Comparison of ENCODE assay signal across 7 cellular contexts in genomic region chr5:39547548-39548154, GRCh38.
DNase-seq lines count a peak whose midpoint lies in the region; ATAC-seq, FAIRE-seq and TF ChIP-seq lines count a peak whose summit lies in the region.

No MANE protein-coding gene starts in this region.

- POLR2A ChIA-PET in naive thymus-derived CD8-positive, alpha-beta T cell (lab: Charles Lee): interaction anchor here (0.7 to 1.7 kb wide), 4 partner anchors 330 to 1106 kb away, joined by 3 to 5 read pairs (median 4); no protein-coding TSS in a partner anchor

- peak; percentile 82 for TF ChIP-seq CTCF in epithelial cell of proximal tubule (conservative IDR thresholded peaks at IDR 0.05; ENCODE audit: low read depth, low read length)

- H3K36me3 Mint-ChIP-seq in naive thymus-derived CD8-positive, alpha-beta T cell: no peaks in the 10 kb centered on the region

- H3K27ac Mint-ChIP-seq in naive thymus-derived CD8-positive, alpha-beta T cell: no peak overlapping the region

- no peak overlapping the region for H3K27ac ChIP-seq in SK-N-MC

- no peaks in the 10 kb centered on the region for H3K36me3 ChIP-seq in SK-N-MC (ENCODE audit: insufficient read depth, low read length)

- DNase-seq in Daoy (ENCODE audit: low read depth) (peak; percentile 35), HTR-8/SVneo (ENCODE audit: insufficient read length, low spot score) (peak; percentile 70), SK-N-MC (ENCODE audit: low read depth, low spot score) (peak; percentile 72), epithelial cell of proximal tubule (ENCODE audit: low read depth) (peak; percentile 20)
- peak in 6 of 10 donors; percentile 5 to 48 (median 32) for DNase-seq in naive thymus-derived CD8-positive, alpha-beta T cell

- H3K9ac ChIP-seq in SK-N-MC (ENCODE audit: insufficient read length): no peak overlapping the region

- peaks cover 0 to 6% (median 1%) of the 10 kb centered on the region in 4 donors for H3K4me1 Mint-ChIP-seq in naive thymus-derived CD8-positive, alpha-beta T cell

- peak in 1 of 2 donors; percentile 50 for ATAC-seq in naive thymus-derived CD8-positive, alpha-beta T cell
- ATAC-seq in HG02970 (IDR thresholded peaks at IDR 0.05; ENCODE audit: low FRiP score, unreplicated experiment) (no peak), HG03135 (IDR thresholded peaks at IDR 0.05; ENCODE audit: unreplicated experiment) (no peak)

- H3K4me3 ChIP-seq in SK-N-MC (peak overlapping the region; percentile 16; the same call in 1 of the 2 replicates), epithelial cell of proximal tubule (ENCODE audit: low read depth, low read length) (no peak overlapping the region)

- H3K9me3 ChIP-seq in SK-N-MC (ENCODE audit: low read depth, low read length): no peaks in the 10 kb centered on the region

- H3K27me3 Mint-ChIP-seq in naive thymus-derived CD8-positive, alpha-beta T cell: peaks cover 0 to 7% (median 3%) of the 10 kb centered on the region in 5 donors

- peak overlapping the region in 7 of 10 donors; percentile 31 to 65 (median 40) for H3K4me3 Mint-ChIP-seq in naive thymus-derived CD8-positive, alpha-beta T cell

- peak; percentile 40 for FAIRE-seq in HTR-8/SVneo (lab: Jason Lieb, UNC)

- H3K9me3 Mint-ChIP-seq in naive thymus-derived CD8-positive, alpha-beta T cell: peaks cover 0 to 4% (median 0%) of the 10 kb centered on the region in 9 donors

Comparison
In these comparisons a context has a peak if more than half of its experiments do, and no peak if none do; other contexts are left out.
1. DNase-seq: peak in every context shown above with its lines; median percentile 72 in SK-N-MC; 70 in HTR-8/SVneo; 35 in Daoy; 32 in naive thymus-derived CD8-positive, alpha-beta T cell; 20 in epithelial cell of proximal tubule.